3 cellular contexts compared by ENCODE assay signal in genomic region chr21:42924433-42924751, GRCh38.
TF ChIP-seq lines count a peak whose summit lies in the region.

No MANE protein-coding gene starts in this region.

TF ChIP-seq in SK-N-SH, 30 proteins besides CTCF, POLR2A, EP300 and RAD21:
- no peak for TF ChIP-seq RCOR1 (IDR thresholded peaks at IDR 0.05; ENCODE audit: low read length)
- no peak for TF ChIP-seq TEAD4 (IDR thresholded peaks at IDR 0.05; ENCODE audit: borderline replicate concordance, insufficient read depth)
- no peak for TF ChIP-seq RFX5 (IDR thresholded peaks at IDR 0.05; ENCODE audit: low read length)
- TF ChIP-seq, protein P1, sequence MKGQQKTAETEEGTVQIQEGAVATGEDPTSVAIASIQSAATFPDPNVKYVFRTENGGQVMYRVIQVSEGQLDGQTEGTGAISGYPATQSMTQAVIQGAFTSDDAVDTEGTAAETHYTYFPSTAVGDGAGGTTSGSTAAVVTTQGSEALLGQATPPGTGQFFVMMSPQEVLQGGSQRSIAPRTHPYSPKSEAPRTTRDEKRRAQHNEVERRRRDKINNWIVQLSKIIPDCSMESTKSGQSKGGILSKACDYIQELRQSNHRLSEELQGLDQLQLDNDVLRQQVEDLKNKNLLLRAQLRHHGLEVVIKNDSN (IDR thresholded peaks at IDR 0.05; ENCODE audit: borderline replicate concordance, low read depth), result no peak
- no peak for TF ChIP-seq NFIC (IDR thresholded peaks at IDR 0.05; ENCODE audit: borderline replicate concordance)
- no peak for TF ChIP-seq FOXJ3 (CRISPR knock-in tag; IDR thresholded peaks at IDR 0.05)
- no peak for TF ChIP-seq GATA2 (CRISPR knock-in tag; IDR thresholded peaks at IDR 0.05)
- no peak for TF ChIP-seq SMC3 (IDR thresholded peaks at IDR 0.05; ENCODE audit: low read depth, low read length)
- TF ChIP-seq FOSL2 (IDR thresholded peaks at IDR 0.05; ENCODE audit: borderline replicate concordance, low read depth), result no peak

TF ChIP-seq in SK-N-SH treated with all-trans-retinoic acid at 6 μM for 48 hours, 23 proteins besides CTCF, POLR2A, EP300 and RAD21:
- TF ChIP-seq ISL1 (CRISPR knock-in tag; IDR thresholded peaks at IDR 0.05) (no peak), ZNF565 (CRISPR knock-in tag; conservative IDR thresholded peaks at IDR 0.05; ENCODE audit: low read depth) (no peak), ESRRG (CRISPR knock-in tag; IDR thresholded peaks at IDR 0.05) (no peak), ZC3H10 (CRISPR knock-in tag; IDR thresholded peaks at IDR 0.05) (no peak), GLIS3 (CRISPR knock-in tag; IDR thresholded peaks at IDR 0.05) (no peak), ZFP30 (CRISPR knock-in tag; IDR thresholded peaks at IDR 0.05) (no peak)
- TF ChIP-seq, protein P2, sequence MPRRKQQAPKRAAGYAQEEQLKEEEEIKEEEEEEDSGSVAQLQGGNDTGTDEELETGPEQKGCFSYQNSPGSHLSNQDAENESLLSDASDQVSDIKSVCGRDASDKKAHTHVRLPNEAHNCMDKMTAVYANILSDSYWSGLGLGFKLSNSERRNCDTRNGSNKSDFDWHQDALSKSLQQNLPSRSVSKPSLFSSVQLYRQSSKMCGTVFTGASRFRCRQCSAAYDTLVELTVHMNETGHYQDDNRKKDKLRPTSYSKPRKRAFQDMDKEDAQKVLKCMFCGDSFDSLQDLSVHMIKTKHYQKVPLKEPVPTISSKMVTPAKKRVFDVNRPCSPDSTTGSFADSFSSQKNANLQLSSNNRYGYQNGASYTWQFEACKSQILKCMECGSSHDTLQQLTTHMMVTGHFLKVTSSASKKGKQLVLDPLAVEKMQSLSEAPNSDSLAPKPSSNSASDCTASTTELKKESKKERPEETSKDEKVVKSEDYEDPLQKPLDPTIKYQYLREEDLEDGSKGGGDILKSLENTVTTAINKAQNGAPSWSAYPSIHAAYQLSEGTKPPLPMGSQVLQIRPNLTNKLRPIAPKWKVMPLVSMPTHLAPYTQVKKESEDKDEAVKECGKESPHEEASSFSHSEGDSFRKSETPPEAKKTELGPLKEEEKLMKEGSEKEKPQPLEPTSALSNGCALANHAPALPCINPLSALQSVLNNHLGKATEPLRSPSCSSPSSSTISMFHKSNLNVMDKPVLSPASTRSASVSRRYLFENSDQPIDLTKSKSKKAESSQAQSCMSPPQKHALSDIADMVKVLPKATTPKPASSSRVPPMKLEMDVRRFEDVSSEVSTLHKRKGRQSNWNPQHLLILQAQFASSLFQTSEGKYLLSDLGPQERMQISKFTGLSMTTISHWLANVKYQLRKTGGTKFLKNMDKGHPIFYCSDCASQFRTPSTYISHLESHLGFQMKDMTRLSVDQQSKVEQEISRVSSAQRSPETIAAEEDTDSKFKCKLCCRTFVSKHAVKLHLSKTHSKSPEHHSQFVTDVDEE (CRISPR knock-in tag; IDR thresholded peaks at IDR 0.05), result no peak
- TF ChIP-seq, protein P3, sequence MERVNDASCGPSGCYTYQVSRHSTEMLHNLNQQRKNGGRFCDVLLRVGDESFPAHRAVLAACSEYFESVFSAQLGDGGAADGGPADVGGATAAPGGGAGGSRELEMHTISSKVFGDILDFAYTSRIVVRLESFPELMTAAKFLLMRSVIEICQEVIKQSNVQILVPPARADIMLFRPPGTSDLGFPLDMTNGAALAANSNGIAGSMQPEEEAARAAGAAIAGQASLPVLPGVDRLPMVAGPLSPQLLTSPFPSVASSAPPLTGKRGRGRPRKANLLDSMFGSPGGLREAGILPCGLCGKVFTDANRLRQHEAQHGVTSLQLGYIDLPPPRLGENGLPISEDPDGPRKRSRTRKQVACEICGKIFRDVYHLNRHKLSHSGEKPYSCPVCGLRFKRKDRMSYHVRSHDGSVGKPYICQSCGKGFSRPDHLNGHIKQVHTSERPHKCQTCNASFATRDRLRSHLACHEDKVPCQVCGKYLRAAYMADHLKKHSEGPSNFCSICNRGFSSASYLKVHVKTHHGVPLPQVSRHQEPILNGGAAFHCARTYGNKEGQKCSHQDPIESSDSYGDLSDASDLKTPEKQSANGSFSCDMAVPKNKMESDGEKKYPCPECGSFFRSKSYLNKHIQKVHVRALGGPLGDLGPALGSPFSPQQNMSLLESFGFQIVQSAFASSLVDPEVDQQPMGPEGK (CRISPR knock-in tag; IDR thresholded peaks at IDR 0.05; ENCODE audit: borderline replicate concordance), result no peak

TF ChIP-seq in H1, 55 proteins besides CTCF, POLR2A, EP300 and RAD21:
- TF ChIP-seq EGR1 (IDR thresholded peaks at IDR 0.05; ENCODE audit: borderline replicate concordance, low read depth, low read length) (no peak), TAF7 (optimal IDR thresholded peaks at IDR 0.05; ENCODE audit: borderline replicate concordance, low read depth, low read length) (no peak), SAP30 (IDR thresholded peaks at IDR 0.05; ENCODE audit: insufficient read depth, insufficient replicate concordance, low read length) (no peak), ZNF274 (IDR thresholded peaks at IDR 0.05; ENCODE audit: borderline replicate concordance, extremely low read depth, low read length) (no peak), GABPA (IDR thresholded peaks at IDR 0.05; ENCODE audit: borderline replicate concordance, insufficient read depth, low read length) (no peak), SRF (IDR thresholded peaks at IDR 0.05; ENCODE audit: low read depth, low read length) (no peak), JUN (IDR thresholded peaks at IDR 0.05; ENCODE audit: low read depth, low read length) (no peak), TCF12 (IDR thresholded peaks at IDR 0.05; ENCODE audit: low read depth, low read length) (no peak), SIX5 (IDR thresholded peaks at IDR 0.05; ENCODE audit: low read depth, low read length) (no peak), FOSL1 (IDR thresholded peaks at IDR 0.05; ENCODE audit: insufficient read depth, low read depth, low read length) (no peak), RNF2 (IDR thresholded peaks at IDR 0.05; ENCODE audit: borderline replicate concordance, low read depth, low read length, missing control alignments, poor library complexity, severe bottlenecking) (no peak), SUZ12 (IDR thresholded peaks at IDR 0.05; ENCODE audit: low read length) (no peak), CHD1 (IDR thresholded peaks at IDR 0.05; ENCODE audit: low read depth, low read length) (no peak), HDAC6 (IDR thresholded peaks at IDR 0.05; ENCODE audit: low read depth, low read length) (no peak), ATF2 (IDR thresholded peaks at IDR 0.05; ENCODE audit: low read length) (no peak), SP4 (IDR thresholded peaks at IDR 0.05; ENCODE audit: low read length) (no peak), HDAC2 (IDR thresholded peaks at IDR 0.05; ENCODE audit: borderline replicate concordance in 1 of 2, low read depth in 2 of 2, low read length in 2 of 2) (no peak), RFX5 (IDR thresholded peaks at IDR 0.05; ENCODE audit: borderline replicate concordance, low read depth, low read length) (no peak)
